8 cellular contexts compared by ENCODE assay signal in genomic region chr15:78131295-78132021, GRCh38. TPM values are rescaled to one million over a fixed set of nuclear protein-coding genes. Genes with fewer than 3 reads are reported as not detected.
DNase-seq lines count a peak whose midpoint lies in the region; ATAC-seq lines count a peak whose summit lies in the region.

Gene CIB2 (minus strand): TSS chr15:78131445. CDS start chr15:78131215, 230 bp downstream.

- H3K27me3 ChIP-seq in endocrine pancreas (ENCODE audit: control insufficient read depth, insufficient read depth, low read length), result no peaks in the 10 kb centered on the region

- no peak within 1 kb of the TSS for H3K4me3 ChIP-seq in endocrine pancreas (ENCODE audit: control insufficient read depth, insufficient read depth, low read length)

- ATAC-seq in GM18909 (IDR thresholded peaks at IDR 0.05; ENCODE audit: poor library complexity, unreplicated experiment) (peak; percentile 77), HG03342 (IDR thresholded peaks at IDR 0.05; ENCODE audit: unreplicated experiment) (peak; percentile 79)

- H3K9ac ChIP-seq in endocrine pancreas (ENCODE audit: control insufficient read depth, insufficient read depth, low read length), result peak within 1 kb of the TSS; percentile 95

- no peaks in the 10 kb centered on the region for H3K9me3 ChIP-seq in endocrine pancreas (ENCODE audit: control insufficient read depth, low read length)

- peak; percentile 97 for DNase-seq in AG20443 (ENCODE audit: low spot score)
- peak; percentile 42 for DNase-seq in NCI-H774 (lab: John Stamatoyannopoulos, UW)
- peak in 2 of 3 experiments; percentile 54 to 63 for DNase-seq in activated CD8-positive, alpha-beta memory T cell treated with anti-CD3 and anti-CD28 coated beads for 48 hours (ENCODE audit: low read depth in 2 of 3, low spot score in 2 of 3)
- peak; percentile 93 for DNase-seq in mesenteric fat pad (ENCODE audit: low spot score)
- peak; percentile 45 for DNase-seq in stimulated activated CD8-positive, alpha-beta memory T cell treated with anti-CD3 and anti-CD28 coated beads, Interleukin-15, amount 100 ng/mL, for 1 hour (ENCODE audit: low read depth)

- H3K4me1 ChIP-seq in endocrine pancreas (ENCODE audit: control insufficient read depth, insufficient read depth, low read length), result no peaks in the 10 kb centered on the region

- no peaks in the 10 kb centered on the region for H3K36me3 ChIP-seq in endocrine pancreas (ENCODE audit: control insufficient read depth, insufficient read depth, low read length)

RNA-seq across cellular contexts. Expression of gene CIB2, which starts in this region (rescaled TPM):
- 5.5 TPM for total RNA-seq in mesenteric fat pad

Comparison
In these comparisons a context has a peak if more than half of its experiments do, and no peak if none do; other contexts are left out.
1. DNase-seq: peak in every context shown above with its lines; median percentile 97 in AG20443; 93 in mesenteric fat pad; 58 in activated CD8-positive, alpha-beta memory T cell treated with anti-CD3 and anti-CD28 coated beads for 48 hours; 45 in stimulated activated CD8-positive, alpha-beta memory T cell treated with anti-CD3 and anti-CD28 coated beads, Interleukin-15, amount 100 ng/mL, for 1 hour; 42 in NCI-H774.